26 cellular contexts compared by ENCODE assay signal in genomic region chr2:236855176-236855865, GRCh38.
"Had no signal": no experiment of that assay in that cellular context is flagged by ENCODE, and none has a peak within 500 bp of the region (broad histone marks: within the 10 kb centered on the region; RNA-seq: fewer than 3 reads in every experiment).

No MANE protein-coding gene starts in this region.

- H3K27ac ChIP-seq: brain microvascular endothelial cell had no signal

- H3K36me3 Mint-ChIP-seq: activated naive CD4-positive, alpha-beta T cell treated with anti-CD3 and anti-CD28 coated beads, Interleukin-2, amount 10 ng/mL, durations not matched to agents 7 days and 5 days; activated naive CD4-positive, alpha-beta T cell treated with anti-CD3 and anti-CD28 coated beads, Interleukin-2, amount 50 U/mL, for 72 hours; activated naive CD8-positive, alpha-beta T cell treated with anti-CD3 and anti-CD28 coated beads, Interleukin-2, amount 10 ng/mL, durations not matched to agents 7 days and 5 days had no signal

- H3K4me3 Mint-ChIP-seq: activated CD4-positive, alpha-beta memory T cell treated with anti-CD3 and anti-CD28 coated beads, Interleukin-2, amount 10 ng/mL, durations not matched to agents 7 days and 5 days; activated CD4-positive, alpha-beta T cell treated with anti-CD3 and anti-CD28 coated beads for 36 hours; activated CD4-positive, alpha-beta T cell treated with anti-CD3 and anti-CD28 coated beads, Interleukin-2, amount 10 ng/mL, durations not matched to agents 24 days and 14 days; activated naive CD4-positive, alpha-beta T cell treated with anti-CD3 and anti-CD28 coated beads, Interleukin-2, amount 10 ng/mL, durations not matched to agents 7 days and 5 days; activated naive CD8-positive, alpha-beta T cell treated with anti-CD3 and anti-CD28 coated beads, Interleukin-2, amount 10 ng/mL, durations not matched to agents 7 days and 5 days; activated T-cell treated with anti-CD3 and anti-CD28 coated beads, Interleukin-2, amount 50 U/mL, for 24 hours; activated T-cell treated with anti-CD3 and anti-CD28 coated beads, Interleukin-2, amount 50 U/mL, for 72 hours; central memory CD8-positive, alpha-beta T cell had no signal

- H3K27me3 ChIP-seq: brain microvascular endothelial cell had no signal

- H3K27me3 Mint-ChIP-seq: activated CD4-positive, alpha-beta memory T cell treated with anti-CD3 and anti-CD28 coated beads, Interleukin-2, amount 10 ng/mL, durations not matched to agents 7 days and 5 days; activated CD4-positive, alpha-beta T cell treated with anti-CD3 and anti-CD28 coated beads for 36 hours; activated T-cell treated with anti-CD3 and anti-CD28 coated beads, Interleukin-2, amount 50 U/mL, for 24 hours had no signal

- H3K9me3 Mint-ChIP-seq: activated CD4-positive, alpha-beta memory T cell treated with anti-CD3 and anti-CD28 coated beads, Interleukin-2, amount 10 ng/mL, durations not matched to agents 7 days and 5 days; activated CD4-positive, alpha-beta T cell treated with anti-CD3 and anti-CD28 coated beads, Interleukin-2, amount 10 ng/mL, durations not matched to agents 24 days and 14 days; activated naive CD4-positive, alpha-beta T cell treated with anti-CD3 and anti-CD28 coated beads, Interleukin-2, amount 10 ng/mL, durations not matched to agents 7 days and 5 days; activated naive CD4-positive, alpha-beta T cell treated with anti-CD3 and anti-CD28 coated beads, Interleukin-2, amount 50 U/mL, for 72 hours; activated naive CD8-positive, alpha-beta T cell treated with anti-CD3 and anti-CD28 coated beads, Interleukin-2, amount 10 ng/mL, durations not matched to agents 7 days and 5 days; activated T-cell treated with anti-CD3 and anti-CD28 coated beads, Interleukin-2, amount 50 U/mL, for 24 hours; activated T-cell treated with anti-CD3 and anti-CD28 coated beads, Interleukin-2, amount 50 U/mL, for 72 hours; central memory CD8-positive, alpha-beta T cell had no signal

- H3K27ac Mint-ChIP-seq: activated CD4-positive, alpha-beta memory T cell treated with anti-CD3 and anti-CD28 coated beads, Interleukin-2, amount 10 ng/mL, durations not matched to agents 7 days and 5 days; activated CD4-positive, alpha-beta T cell treated with anti-CD3 and anti-CD28 coated beads for 36 hours; activated CD4-positive, alpha-beta T cell treated with anti-CD3 and anti-CD28 coated beads, Interleukin-2, amount 10 ng/mL, durations not matched to agents 24 days and 14 days; activated naive CD4-positive, alpha-beta T cell treated with anti-CD3 and anti-CD28 coated beads, Interleukin-2, amount 10 ng/mL, durations not matched to agents 7 days and 5 days; activated naive CD4-positive, alpha-beta T cell treated with anti-CD3 and anti-CD28 coated beads, Interleukin-2, amount 50 U/mL, for 72 hours; activated naive CD8-positive, alpha-beta T cell treated with anti-CD3 and anti-CD28 coated beads, Interleukin-2, amount 10 ng/mL, durations not matched to agents 7 days and 5 days; activated T-cell treated with anti-CD3 and anti-CD28 coated beads, Interleukin-2, amount 50 U/mL, for 24 hours; activated T-cell treated with anti-CD3 and anti-CD28 coated beads, Interleukin-2, amount 50 U/mL, for 72 hours had no signal

- FAIRE-seq: astrocyte, bronchial epithelial cell, frontal cortex had no signal

- H3K36me3 ChIP-seq: brain microvascular endothelial cell had no signal

- H3K4me1 Mint-ChIP-seq: activated CD4-positive, alpha-beta memory T cell treated with anti-CD3 and anti-CD28 coated beads, Interleukin-2, amount 10 ng/mL, durations not matched to agents 7 days and 5 days; activated CD4-positive, alpha-beta T cell treated with anti-CD3 and anti-CD28 coated beads for 36 hours; activated CD4-positive, alpha-beta T cell treated with anti-CD3 and anti-CD28 coated beads, Interleukin-2, amount 10 ng/mL, durations not matched to agents 24 days and 14 days; activated naive CD4-positive, alpha-beta T cell treated with anti-CD3 and anti-CD28 coated beads, Interleukin-2, amount 10 ng/mL, durations not matched to agents 7 days and 5 days; activated naive CD8-positive, alpha-beta T cell treated with anti-CD3 and anti-CD28 coated beads, Interleukin-2, amount 10 ng/mL, durations not matched to agents 7 days and 5 days; central memory CD8-positive, alpha-beta T cell had no signal

- DNase-seq: activated CD4-positive, alpha-beta memory T cell treated with anti-CD3 and anti-CD28 coated beads, Interleukin-2, amount 10 ng/mL, durations not matched to agents 7 days and 5 days; activated CD4-positive, alpha-beta T cell treated with anti-CD3 and anti-CD28 coated beads for 36 hours; activated CD4-positive, alpha-beta T cell treated with anti-CD3 and anti-CD28 coated beads, Interleukin-2, amount 10 ng/mL, durations not matched to agents 24 days and 14 days; activated CD4-positive, CD25-positive, alpha-beta regulatory T cell; activated CD4-positive, CD25-positive, alpha-beta regulatory T cell treated with anti-CD3 and anti-CD28 coated beads, Interleukin-2, amount 50 U/mL, for 72 hours; activated CD8-positive, alpha-beta memory T cell treated with anti-CD3 and anti-CD28 coated beads, Interleukin-2, amount 50 U/mL, for 48 hours; activated gamma-delta T cell; activated naive CD4-positive, alpha-beta T cell; activated naive CD4-positive, alpha-beta T cell treated with anti-CD3 and anti-CD28 coated beads, Interleukin-2, amount 10 ng/mL, durations not matched to agents 7 days and 5 days; activated naive CD8-positive, alpha-beta T cell treated with anti-CD3 and anti-CD28 coated beads, Interleukin-2, amount 10 ng/mL, durations not matched to agents 7 days and 5 days; activated T-cell treated with anti-CD3 and anti-CD28 coated beads for 4 hours; activated T-cell treated with anti-CD3 and anti-CD28 coated beads, Interleukin-2, amount 50 U/mL, for 24 hours; activated T-cell treated with anti-CD3 and anti-CD28 coated beads, Interleukin-2, amount 50 U/mL, for 72 hours; amniotic stem cell; anterior cingulate cortex; brain microvascular endothelial cell; cortex of kidney; dermis blood vessel endothelial cell; effector CD8-positive, alpha-beta T cell; foreskin fibroblast; T-helper 2 cell had no signal
